In the genomic region with DNA sequence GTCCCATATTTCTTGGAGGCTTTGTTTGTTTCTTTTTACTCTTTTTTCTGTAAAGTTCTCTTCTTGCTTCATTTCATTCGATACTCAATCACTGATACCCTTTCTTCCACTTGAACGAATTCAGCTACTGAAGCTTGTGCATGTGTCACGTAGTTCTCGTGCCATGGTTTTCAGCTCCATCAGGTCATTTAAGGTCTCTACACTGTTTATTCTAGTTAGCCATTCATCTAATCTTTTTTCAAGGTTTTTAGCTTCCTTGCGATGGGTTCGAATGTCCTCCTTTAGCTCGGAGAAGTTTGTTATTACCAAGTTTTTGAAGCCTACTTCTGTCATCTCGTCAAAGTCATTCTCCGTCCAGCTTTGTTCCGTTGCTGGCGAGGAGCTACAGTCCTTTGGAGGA, we compare ENCODE assay signal across 12 cellular contexts. TPM values are rescaled to one million over a fixed set of nuclear protein-coding genes. Genes with fewer than 3 reads are reported as not detected.
DNase-seq lines count a peak whose midpoint lies in the region; ATAC-seq, FAIRE-seq and TF ChIP-seq lines count a peak whose summit lies in the region.
"Not testable (repeated sequence)": the region's sequence is repeated elsewhere in the genome, so short reads cannot be mapped to it uniquely, and the experiment has no call there.
"Had no signal": no experiment of that assay in that cellular context is flagged by ENCODE, and none has a peak within 500 bp of the region (broad histone marks: within the 10 kb centered on the region; RNA-seq: fewer than 3 reads in every experiment).

No MANE protein-coding gene starts in this region.

- H2AFZ ChIP-seq in HepG2 (ENCODE audit: low read length), result not testable (repeated sequence)

- intact Hi-C loops in HepG2 (cut with micrococcal nuclease; ENCODE audit: unreplicated experiment), result not testable (repeated sequence)

- in situ Hi-C loops in Caki2 (cut with HindIII; ENCODE audit: low pct_unique_long_range_greater_than_20kb, low sequenced_read_pairs); HepG2 (cut with HindIII; ENCODE audit: extremely low pct_ligation_motif_present, low pct_unique_long_range_greater_than_20kb): not testable (repeated sequence)

- H3K79me2 ChIP-seq in HepG2 (ENCODE audit: insufficient read depth, low read length), result not testable (repeated sequence)

- TF ChIP-seq EP300 in HepG2 (IDR thresholded peaks at IDR 0.05; ENCODE audit: low read depth in 2 of 2, low read length in 2 of 2); HepG2 (CRISPR knock-in tag; IDR thresholded peaks at IDR 0.05; ENCODE audit: borderline replicate concordance): not testable (repeated sequence)

- TF ChIP-seq RAD21 in HepG2 (CRISPR knock-in tag; IDR thresholded peaks at IDR 0.05), result not testable (repeated sequence)

- FAIRE-seq in HepG2 (lab: Jason Lieb, UNC), result not testable (repeated sequence)

- H3K4me3 ChIP-seq in HepG2 (replicated peaks in 1 of 3; ENCODE audit: insufficient read depth in 1 of 3, low read depth in 2 of 3, low read length in 3 of 3), result not testable (repeated sequence)

- TF ChIP-seq CTCF in HepG2 (CRISPR knock-in tag; IDR thresholded peaks at IDR 0.05), result not testable (repeated sequence)

- peaks cover 56% of the 10 kb centered on the region for H3K4me1 ChIP-seq in HepG2 (ENCODE audit: insufficient read depth, low read length)

- H4K20me1 ChIP-seq in HepG2 (ENCODE audit: insufficient read depth, low read length), result not testable (repeated sequence)

- H3K27me3 ChIP-seq in HepG2 (ENCODE audit: control insufficient read depth in 1 of 2, insufficient read depth in 2 of 2, low read length in 2 of 2), result not testable (repeated sequence)

- H3K9ac ChIP-seq in HepG2 (ENCODE audit: insufficient read depth, low read depth, low read length), result not testable (repeated sequence)

- not testable (repeated sequence) for BruUV-seq in HepG2 (replicated peaks; lab: Mats Ljungman, UMichigan)

- not testable (repeated sequence) for ATAC-seq in HepG2

- CTCF ChIA-PET in HepG2 (lab: Yijun Ruan, JAX; ENCODE audit: low intra/inter-chr PET ratio, low total read pairs), result not testable (repeated sequence)

- 63% methylated on average over 11 of the region's 11 CpGs for WGBS in HepG2 (ENCODE audit: low lambda C conversion rate)

- not testable (repeated sequence) for H3K36me3 ChIP-seq in HepG2 (replicated peaks in 1 of 2; ENCODE audit: control insufficient read depth in 1 of 2, insufficient read depth in 2 of 2, low read length in 2 of 2)

- POLR2A ChIA-PET in HepG2 (lab: Yijun Ruan, JAX), result interaction anchor here (1.4 to 2.4 kb wide), 2 partner anchors 33 to 100 kb away, joined by 4 to 10 read pairs; partner anchors contain the start of gene ANKS4B

- not testable (repeated sequence) for H3K27ac ChIP-seq in HepG2 (ENCODE audit: extremely low read length, insufficient read depth, low read length)

- H3K9me3 ChIP-seq in HepG2 (ENCODE audit: low read length), result not testable (repeated sequence)

- H3K4me2 ChIP-seq in HepG2 (ENCODE audit: low read depth, low read length), result peak overlapping the region; percentile 41

- not testable (repeated sequence) for TF ChIP-seq POLR2A in HepG2 (IDR thresholded peaks at IDR 0.05; ENCODE audit: insufficient read depth in 1 of 2, low read depth in 2 of 2, low read length in 2 of 2)

- peak; percentile 10 for DNase-seq in Caki2 (ENCODE audit: low read depth)
- DNase-seq in HepG2 (ENCODE audit: low spot score), result not testable (repeated sequence)

TF ChIP-seq in HepG2, 621 proteins besides CTCF, POLR2A, EP300 and RAD21:
- TF ChIP-seq ZNF331 (CRISPR knock-in tag; IDR thresholded peaks at IDR 0.05), result peak; percentile 49; the same call in 1 of the 2 replicates
- not testable (repeated sequence) for TF ChIP-seq SOX6 (IDR thresholded peaks at IDR 0.05)
- 0 out of 2 replicates have a peak, but pooled peaks have one; percentile 1 for TF ChIP-seq SOX6 (CRISPR knock-in tag; IDR thresholded peaks at IDR 0.05)
- TF ChIP-seq RCOR2 (CRISPR knock-in tag; IDR thresholded peaks at IDR 0.05), result 0 out of 2 replicates have a peak, but pooled peaks have one; percentile 4
- TF ChIP-seq RXRB (CRISPR knock-in tag; IDR thresholded peaks at IDR 0.05; ENCODE audit: borderline replicate concordance), result peak; percentile 77
- peak; percentile 92; the same call in 1 of the 2 replicates for TF ChIP-seq THRA (CRISPR knock-in tag; IDR thresholded peaks at IDR 0.05; ENCODE audit: borderline replicate concordance)

RNA-seq across cellular contexts. Expression of gene CRYM, which starts 55.6 kb away (rescaled TPM):
- total RNA-seq in Caki2 (2014; rRNA removed; shearing (Covaris generic); ENCODE audit: low replicate concordance), result 10.7 and 20.5 TPM in 2 replicates
- 1.9 and 2.4 TPM in 2 replicates for total RNA-seq in HepG2 (2016; rRNA removed; fragmentation: Illumina TruSeq; extraction: Trizol)
- total RNA-seq in HepG2 (2016; cell fraction: cytosol; rRNA removed; fragmentation: Illumina TruSeq; extraction: Trizol; ENCODE audit: low read depth), result 0.53 and 0.91 TPM in 2 replicates
- total RNA-seq in HepG2 (2016; cell fraction: insoluble cytoplasmic fraction; rRNA removed; fragmentation: Illumina TruSeq; extraction: Trizol), result 1.5 and 2.2 TPM in 2 replicates
- 0.45 and 0.74 TPM in 2 replicates for total RNA-seq in HepG2 (2016; cell fraction: membrane; rRNA removed; fragmentation: Illumina TruSeq; extraction: Trizol)
- total RNA-seq in HepG2 (2016; cell fraction: nucleus; rRNA removed; fragmentation: Illumina TruSeq; extraction: Trizol), result 0.71 and 0.72 TPM in 2 replicates
- 2.2 and 2.6 TPM in 2 replicates for polyA plus RNA-seq in HepG2 (2011; rRNA removed)
- polyA plus RNA-seq in HepG2 (2011; cell fraction: cytosol; rRNA removed), result 2.3 and 2.5 TPM in 2 replicates
- polyA plus RNA-seq in HepG2 (2011; cell fraction: nucleus; rRNA removed), result 3.8 and 5.1 TPM in 2 replicates
- 3.1 and 5.2 TPM in 2 replicates for polyA plus RNA-seq in HepG2 (2012)
- polyA plus RNA-seq in HepG2 (2016; cell fraction: cytosol; fragmentation: Illumina TruSeq; extraction: Trizol; ENCODE audit: low read depth), result 0.28 and 1.1 TPM in 2 replicates
- polyA plus RNA-seq in HepG2 (2016; cell fraction: insoluble cytoplasmic fraction; fragmentation: Illumina TruSeq; extraction: Trizol; ENCODE audit: low read depth), result 2.0 TPM in 2 replicates
- 0.23 and 0.62 TPM in 2 replicates for polyA plus RNA-seq in HepG2 (2016; cell fraction: membrane; fragmentation: Illumina TruSeq; extraction: Trizol; ENCODE audit: low read depth)
- polyA plus RNA-seq in HepG2 (2016; cell fraction: nucleus; fragmentation: Illumina TruSeq; extraction: Trizol; ENCODE audit: insufficient read depth, low read depth), result 1.6 and 2.0 TPM in 2 replicates
- 2.0 TPM in 1 of 2 replicates, not detected in the other for polyA minus RNA-seq in HepG2 (2011; rRNA and poly(A)+ RNA removed; ENCODE audit: low replicate concordance)
- polyA minus RNA-seq in HepG2 (2011; cell fraction: cytosol; rRNA and poly(A)+ RNA removed), result 0.69 and 3.2 TPM in 2 replicates
- polyA minus RNA-seq in HepG2 (2011; cell fraction: nucleus; rRNA and poly(A)+ RNA removed), result 0.52 and 0.87 TPM in 2 replicates
- total RNA-seq: A673; Caco-2; CD4-positive, alpha-beta memory T cell; CD4-positive, alpha-beta T cell; CD4-positive, CD25-positive, alpha-beta regulatory T cell; CD8-positive, alpha-beta memory T cell; CD8-positive, alpha-beta T cell; Daoy had no signal
- polyA plus RNA-seq: BJ; CD14-positive monocyte; CD4-positive, alpha-beta memory T cell; CD4-positive, CD25-positive, alpha-beta regulatory T cell; CD8-positive, alpha-beta memory T cell had no signal
